9 cellular contexts compared by ENCODE assay signal in the genomic region with DNA sequence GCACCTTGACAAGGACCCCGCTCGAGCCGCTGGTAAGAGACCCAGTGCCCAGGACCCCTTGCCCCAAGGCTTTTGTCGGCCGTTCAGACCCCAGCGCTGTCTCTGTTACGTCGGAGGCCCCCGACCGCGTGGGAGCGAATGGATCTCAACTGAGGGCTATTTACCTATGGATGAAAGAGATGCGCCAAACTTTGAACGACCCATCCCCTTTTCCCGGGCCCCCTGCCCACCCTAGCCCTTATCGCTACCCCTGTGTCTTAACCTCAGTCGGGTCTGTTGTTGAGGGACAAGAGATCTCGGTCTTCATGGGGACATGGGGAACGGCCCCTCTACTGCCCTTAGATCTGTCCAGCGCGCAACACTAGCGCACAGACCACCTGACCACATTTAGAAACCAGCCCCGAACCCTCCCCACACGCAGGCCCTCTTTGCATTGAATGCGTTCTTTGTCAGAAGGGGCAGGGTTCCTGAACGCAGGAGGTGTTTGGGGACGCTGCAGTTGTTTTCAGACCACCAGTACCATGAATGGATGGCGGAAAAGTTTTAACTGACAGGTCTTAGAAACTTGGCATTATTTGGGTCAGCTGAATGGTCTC. TPM values are rescaled to one million over a fixed set of nuclear protein-coding genes. Genes with fewer than 3 reads are reported as not detected.
A peak's percentile ranks its signal among the peaks of the same experiment; 100 is the strongest.
DNase-seq lines count a peak whose midpoint lies in the region; ATAC-seq and TF ChIP-seq lines count a peak whose summit lies in the region.
"Had no signal": no experiment of that assay in that cellular context is flagged by ENCODE, and none has a peak within 500 bp of the region (broad histone marks: within the 10 kb centered on the region; RNA-seq: fewer than 3 reads in every experiment).

No MANE protein-coding gene starts in this region.

- no TSS peak for BruUV-seq in A673 (replicated peaks; lab: Mats Ljungman, UMichigan)

- no peaks in the 10 kb centered on the region for H3K27me3 Mint-ChIP-seq in central memory CD8-positive, alpha-beta T cell
- H3K27me3 Mint-ChIP-seq in mesothelial cell of epicardium (ENCODE audit: low read depth): peaks cover 25% of the 10 kb centered on the region

- POLR2A ChIA-PET in A673 (lab: Charles Lee; ENCODE audit: low non-redundant PET): no interaction called here

- no peak for ATAC-seq in central memory CD8-positive, alpha-beta T cell (replicated peaks; ENCODE audit: extremely low read depth, poor library complexity, severe bottlenecking)
- ATAC-seq in GM21528 (IDR thresholded peaks at IDR 0.05; ENCODE audit: low FRiP score, unreplicated experiment) (no peak), HG02885 (IDR thresholded peaks at IDR 0.05; ENCODE audit: poor library complexity, unreplicated experiment) (no peak)

- H3K4me1 ChIP-seq in A673 (ENCODE audit: insufficient read depth, low read length, poor library complexity, severe bottlenecking): no peaks in the 10 kb centered on the region

- H3K27me3 ChIP-seq in A673 (replicated peaks; ENCODE audit: insufficient read depth, low read depth, low read length, poor library complexity) (no peaks in the 10 kb centered on the region), H7 (ENCODE audit: control insufficient read depth, insufficient read depth, low read length) (peaks cover 23% of the 10 kb centered on the region)

- H3K27ac ChIP-seq in A673 (ENCODE audit: low read depth, low read length, poor library complexity, severe bottlenecking): no peak overlapping the region

- peak; percentile 1 for DNase-seq in A673 (ENCODE audit: low spot score)
- peak; percentile 35 for DNase-seq in H7
- no peak for DNase-seq in central memory CD8-positive, alpha-beta T cell (ENCODE audit: low spot score in 2 of 2)
- DNase-seq in mesothelial cell of epicardium (ENCODE audit: low spot score in 2 of 2, unreplicated experiment in 2 of 2): no peak
- DNase-seq in DMS153 treated with DMSO at 0.1 percent for 48 hours (lab: John Stamatoyannopoulos, UW; ENCODE audit: unreplicated experiment): no peak
- DNase-seq in GM10266 (ENCODE audit: extremely low spot score): no peak

- CTCF ChIA-PET in A673 (lab: Charles Lee): no interaction called here

- peak overlapping the region; percentile 90 for H3K27ac Mint-ChIP-seq in central memory CD8-positive, alpha-beta T cell (ENCODE audit: low read depth)
- no peak overlapping the region for H3K27ac Mint-ChIP-seq in mesothelial cell of epicardium

- peaks cover 14% of the 10 kb centered on the region for H3K4me1 Mint-ChIP-seq in central memory CD8-positive, alpha-beta T cell
- peaks cover 7% of the 10 kb centered on the region for H3K4me1 Mint-ChIP-seq in mesothelial cell of epicardium

- no peak for TF ChIP-seq CTCF in A673 (conservative IDR thresholded peaks at IDR 0.05; ENCODE audit: low read depth, low read length)
- no peak for TF ChIP-seq CTCF in mesothelial cell of epicardium (IDR thresholded peaks at IDR 0.05; ENCODE audit: unreplicated experiment)
- TF ChIP-seq CTCF in GM10266 (IDR thresholded peaks at IDR 0.05; ENCODE audit: control insufficient read depth, insufficient read depth, low read depth, missing control alignments): no peak

- H3K36me3 Mint-ChIP-seq in central memory CD8-positive, alpha-beta T cell (ENCODE audit: insufficient read depth): peaks cover 14% of the 10 kb centered on the region
- peaks cover 12% of the 10 kb centered on the region for H3K36me3 Mint-ChIP-seq in mesothelial cell of epicardium

- H3K9me3 Mint-ChIP-seq in central memory CD8-positive, alpha-beta T cell: no peaks in the 10 kb centered on the region
- no peaks in the 10 kb centered on the region for H3K9me3 Mint-ChIP-seq in mesothelial cell of epicardium

- H3K4me3 ChIP-seq in A673 (ENCODE audit: low read depth, low read length, poor library complexity, severe bottlenecking): peak overlapping the region; percentile 53
- H3K4me3 ChIP-seq in H7 (ENCODE audit: insufficient read depth, low read depth, low read length): peak overlapping the region; percentile 56

- H3K9me3 ChIP-seq in A673 (ENCODE audit: low read depth, low read length, poor library complexity, severe bottlenecking): no peaks in the 10 kb centered on the region

- H3K36me3 ChIP-seq in A673 (ENCODE audit: insufficient read depth, low read length, poor library complexity, severe bottlenecking) (no peaks in the 10 kb centered on the region), H7 (replicated peaks; ENCODE audit: control insufficient read depth, insufficient read depth, low read length) (peaks cover 2% of the 10 kb centered on the region; the same call in 1 of the 2 replicates)

- peak overlapping the region; percentile 84 for H3K4me3 Mint-ChIP-seq in central memory CD8-positive, alpha-beta T cell
- H3K4me3 Mint-ChIP-seq in mesothelial cell of epicardium: peak overlapping the region; percentile 89

- intact Hi-C loops in A673 (cut with micrococcal nuclease; ENCODE audit: unreplicated experiment): no loop called here

RNA-seq across cellular contexts. Expression of a gene that starts 0.6 kb away (rescaled TPM):
- total RNA-seq in A673 (2021): 0.20 and 0.24 TPM in 2 replicates
- not detected in 2 replicates for total RNA-seq in H7 (2014; rRNA removed; shearing (Covaris generic))
- 0.73 to 1.1 TPM (median 0.83 TPM) in 3 replicates for total RNA-seq in mesothelial cell of epicardium
- total RNA-seq: subcutaneous adipose tissue had no signal

RNA-seq across cellular contexts. Expression of a gene that starts 38.8 kb away (rescaled TPM):
- 82.9 and 87.4 TPM in 2 replicates for total RNA-seq in A673 (2021)
- total RNA-seq in H7 (2014; rRNA removed; shearing (Covaris generic)): 56.8 and 84.6 TPM in 2 replicates
- 114 to 121 TPM (median 116 TPM) in 3 replicates for total RNA-seq in mesothelial cell of epicardium

Comparison
In these comparisons a context has a peak if more than half of its experiments do, and no peak if none do; other contexts are left out.
1. DNase-seq: peak in A673 (single experiment) and H7 (single experiment); none in central memory CD8-positive, alpha-beta T cell (0 of 2), mesothelial cell of epicardium (0 of 2), DMS153 treated with DMSO at 0.1 percent for 48 hours (single experiment) and GM10266 (single experiment).